In the genomic region with DNA sequence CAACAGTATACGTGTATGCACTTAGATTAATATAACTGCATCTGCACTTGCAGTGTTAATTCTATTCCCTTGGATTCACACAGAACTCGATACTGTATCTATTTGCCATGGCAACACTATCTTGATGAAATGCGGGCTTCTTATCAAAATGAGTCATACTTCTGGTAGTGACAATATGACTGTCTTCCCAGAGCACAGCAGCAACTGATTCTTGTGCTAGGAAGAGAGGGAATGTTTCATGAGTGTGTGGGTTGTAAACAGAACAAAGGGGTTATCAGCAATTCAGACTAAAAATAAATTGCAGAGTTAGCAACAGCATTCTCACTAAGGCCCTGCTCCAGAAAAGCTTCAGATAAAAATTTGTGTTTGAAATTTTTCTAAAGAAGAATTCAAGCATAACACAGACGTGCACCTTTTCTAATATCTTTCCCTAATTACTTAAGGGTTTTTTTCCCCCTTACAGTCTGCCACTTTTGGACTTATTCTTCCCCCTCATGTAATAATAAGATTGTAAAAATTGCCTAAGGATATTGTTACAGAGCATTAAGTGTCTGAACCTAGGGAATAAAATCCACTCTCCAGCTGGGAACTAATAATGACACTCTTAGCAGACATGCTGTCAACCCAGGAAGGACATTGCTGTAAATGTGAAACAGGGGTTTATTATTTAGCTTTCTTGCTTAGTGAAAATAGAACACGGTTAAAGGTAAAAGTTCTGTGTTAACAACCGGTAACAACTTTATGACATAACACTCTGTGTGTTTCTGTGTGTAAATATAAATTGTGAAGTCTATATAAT, we compare ENCODE assay signal across 11 cellular contexts.
DNase-seq lines count a peak whose midpoint lies in the region; ATAC-seq and TF ChIP-seq lines count a peak whose summit lies in the region.
"Had no signal": no experiment of that assay in that cellular context is flagged by ENCODE, and none has a peak within 500 bp of the region (broad histone marks: within the 10 kb centered on the region; RNA-seq: fewer than 3 reads in every experiment).

No MANE protein-coding gene starts in this region.

- H3K9me3 Mint-ChIP-seq in activated CD4-positive, alpha-beta T cell treated with anti-CD3 and anti-CD28 coated beads, Interleukin-2, amount 10 ng/mL, durations not matched to agents 7 days and 5 days, result no peaks in the 10 kb centered on the region
- H3K9me3 Mint-ChIP-seq: memory B cell had no signal

- CTCF ChIA-PET in activated CD4-positive, alpha-beta T cell treated with anti-CD3 and anti-CD28 coated beads, Interleukin-2, amount 10 ng/mL, durations not matched to agents 7 days and 5 days (lab: Charles Lee), result no interaction called here

- no peak for ATAC-seq in HG03520 (IDR thresholded peaks at IDR 0.05; ENCODE audit: unreplicated experiment)
- no peak for ATAC-seq in GM19463 (IDR thresholded peaks at IDR 0.05; ENCODE audit: unreplicated experiment)

- no peak for TF ChIP-seq POLR2A in uterus (IDR thresholded peaks at IDR 0.05)

- peaks cover 4% of the 10 kb centered on the region for H3K4me1 Mint-ChIP-seq in activated CD4-positive, alpha-beta T cell treated with anti-CD3 and anti-CD28 coated beads, Interleukin-2, amount 10 ng/mL, durations not matched to agents 7 days and 5 days
- H3K4me1 Mint-ChIP-seq: memory B cell had no signal

- no peaks in the 10 kb centered on the region for H3K9me3 ChIP-seq in uterus

- no peaks in the 10 kb centered on the region for H3K4me1 ChIP-seq in uterus

- H3K27me3 ChIP-seq in uterus, result no peaks in the 10 kb centered on the region

- H3K27ac Mint-ChIP-seq in activated CD4-positive, alpha-beta T cell treated with anti-CD3 and anti-CD28 coated beads, Interleukin-2, amount 10 ng/mL, durations not matched to agents 7 days and 5 days, result no peak overlapping the region
- H3K27ac Mint-ChIP-seq: memory B cell had no signal

- no peak overlapping the region for H3K27ac ChIP-seq in uterus
- H3K27ac ChIP-seq: C4-2B had no signal

- intact Hi-C loops in uterus (cut with DNase I; ENCODE audit: low total_unique reads), result no loop called here

- no peaks in the 10 kb centered on the region for H3K27me3 Mint-ChIP-seq in activated CD4-positive, alpha-beta T cell treated with anti-CD3 and anti-CD28 coated beads, Interleukin-2, amount 10 ng/mL, durations not matched to agents 7 days and 5 days
- H3K27me3 Mint-ChIP-seq: memory B cell had no signal

- no peak for TF ChIP-seq CTCF in uterus (IDR thresholded peaks at IDR 0.05)

- no peak overlapping the region for H3K4me3 ChIP-seq in uterus

- POLR2A ChIA-PET in activated CD4-positive, alpha-beta T cell treated with anti-CD3 and anti-CD28 coated beads, Interleukin-2, amount 10 ng/mL, durations not matched to agents 7 days and 5 days (lab: Charles Lee), result no interaction called here

- DNase-seq in COLO829 (ENCODE audit: low spot score) (peak; percentile 81), NCI-H1105 (lab: John Stamatoyannopoulos, UW) (peak; percentile 16), amniotic epithelial cell (ENCODE audit: low read depth) (peak; percentile 78), kidney tubule cell (ENCODE audit: low spot score) (peak; percentile 6), uterus (no peak)
- DNase-seq in activated CD4-positive, alpha-beta T cell treated with anti-CD3 and anti-CD28 coated beads, Interleukin-2, amount 10 ng/mL, durations not matched to agents 7 days and 5 days, result no peak
- DNase-seq: NCI-H345 had no signal

- no peak overlapping the region for H3K4me3 Mint-ChIP-seq in activated CD4-positive, alpha-beta T cell treated with anti-CD3 and anti-CD28 coated beads, Interleukin-2, amount 10 ng/mL, durations not matched to agents 7 days and 5 days
- H3K4me3 Mint-ChIP-seq: memory B cell had no signal

- no peaks in the 10 kb centered on the region for H3K36me3 ChIP-seq in uterus

- H3K36me3 Mint-ChIP-seq in activated CD4-positive, alpha-beta T cell treated with anti-CD3 and anti-CD28 coated beads, Interleukin-2, amount 10 ng/mL, durations not matched to agents 7 days and 5 days (ENCODE audit: low read depth), result no peaks in the 10 kb centered on the region
- H3K36me3 Mint-ChIP-seq: memory B cell had no signal

Comparison
In these comparisons a context has a peak if more than half of its experiments do, and no peak if none do; other contexts are left out.
1. DNase-seq: peak in COLO829 (single experiment), NCI-H1105 (single experiment), amniotic epithelial cell (single experiment) and kidney tubule cell (single experiment); none in activated CD4-positive, alpha-beta T cell treated with anti-CD3 and anti-CD28 coated beads, Interleukin-2, amount 10 ng/mL, durations not matched to agents 7 days and 5 days (single experiment) and uterus (0 of 2).